Comparison of ENCODE assay signal across 8 cellular contexts in the genomic region with DNA sequence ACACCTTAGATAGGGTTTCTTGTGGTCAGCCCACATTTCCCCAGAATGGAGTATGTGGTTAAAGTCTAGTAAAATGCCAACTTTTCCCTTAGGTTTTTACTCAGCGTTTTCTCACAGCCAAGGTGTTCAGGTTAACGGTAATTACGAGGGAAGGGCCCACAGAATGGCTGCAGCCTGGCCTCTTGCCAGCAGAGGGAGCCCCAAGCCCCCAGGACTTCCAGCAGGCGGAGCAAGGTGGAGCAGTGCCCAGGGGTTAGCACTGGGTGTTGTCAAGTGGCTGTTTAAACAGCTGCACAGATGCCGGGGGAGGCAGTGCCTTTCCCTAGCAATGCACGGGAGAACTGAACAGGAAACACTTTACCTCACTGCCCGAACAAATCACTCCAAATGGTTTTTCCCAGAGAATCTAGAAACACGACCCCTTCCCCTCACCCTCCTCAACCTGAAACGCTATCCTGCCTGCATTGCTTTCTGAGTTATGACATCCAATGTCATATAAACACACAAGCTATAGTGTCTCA. TPM values are rescaled to one million over a fixed set of nuclear protein-coding genes. Genes with fewer than 3 reads are reported as not detected.
DNase-seq lines count a peak whose midpoint lies in the region; ATAC-seq, FAIRE-seq and TF ChIP-seq lines count a peak whose summit lies in the region.

No MANE protein-coding gene starts in this region.

- H3K27me3 ChIP-seq in OCI-LY3 (ENCODE audit: low read depth, low read length): no peaks in the 10 kb centered on the region
- H3K27me3 ChIP-seq in naive thymus-derived CD4-positive, alpha-beta T cell (ENCODE audit: control insufficient read depth in 2 of 2, insufficient read depth in 2 of 2, low read length in 2 of 2): no peaks in the 10 kb centered on the region

- no peaks in the 10 kb centered on the region for H4K20me1 ChIP-seq in OCI-LY3 (ENCODE audit: insufficient read depth, low read length)

- TF ChIP-seq CTCF in OCI-LY3 (IDR thresholded peaks at IDR 0.05; ENCODE audit: low read depth, low read length) (peak; percentile 98), epithelial cell of proximal tubule (conservative IDR thresholded peaks at IDR 0.05; ENCODE audit: low read depth, low read length) (peak; percentile 95)

- no peak overlapping the region for H3K4me3 Mint-ChIP-seq in naive thymus-derived CD4-positive, alpha-beta T cell
- H3K4me3 Mint-ChIP-seq in stimulated activated memory B cell treated with anti-CD40 and anti-IgM and Interleukin-4, amounts not matched to agents 10 μg/mL and 1 μg/mL and 100 μg/mL, for 72 hours: no peak overlapping the region

- H3K79me2 ChIP-seq in OCI-LY3 (ENCODE audit: low read length): peaks cover 4% of the 10 kb centered on the region

- no peaks in the 10 kb centered on the region for H3K9me3 ChIP-seq in OCI-LY3 (ENCODE audit: insufficient read depth, low read length)
- no peaks in the 10 kb centered on the region for H3K9me3 ChIP-seq in naive thymus-derived CD4-positive, alpha-beta T cell (ENCODE audit: control insufficient read depth in 2 of 3, low read length in 3 of 3)

- no peak for TF ChIP-seq EP300 in Ishikawa (IDR thresholded peaks at IDR 0.05; ENCODE audit: borderline replicate concordance)

- no peak for TF ChIP-seq POLR2A in GM12891 (IDR thresholded peaks at IDR 0.05; ENCODE audit: low read depth, low read length)

- peak overlapping the region in 4 of 9 donors; percentile 12 to 66 (median 50) for H3K27ac Mint-ChIP-seq in naive thymus-derived CD4-positive, alpha-beta T cell
- peak overlapping the region; percentile 5 for H3K27ac Mint-ChIP-seq in stimulated activated memory B cell treated with anti-CD40 and anti-IgM and Interleukin-4, amounts not matched to agents 10 μg/mL and 1 μg/mL and 100 μg/mL, for 72 hours

- POLR2A ChIA-PET in naive thymus-derived CD4-positive, alpha-beta T cell (lab: Charles Lee): interaction anchor here (1.0 to 1.9 kb wide), 4 partner anchors 11 to 148 kb away, joined by 3 to 7 read pairs (median 5); no protein-coding TSS in a partner anchor

- H3K4me1 ChIP-seq in OCI-LY3 (ENCODE audit: low read length): no peaks in the 10 kb centered on the region
- peaks cover 0 to 20% of the 10 kb centered on the region in 2 donors for H3K4me1 ChIP-seq in naive thymus-derived CD4-positive, alpha-beta T cell (ENCODE audit: control insufficient read depth in 2 of 2, insufficient read depth in 2 of 2, low read length in 2 of 2)

- intact Hi-C loops in naive thymus-derived CD4-positive, alpha-beta T cell (cut with micrococcal nuclease): loop anchor here (1.0 kb wide), 1 partner anchor 148 kb away; no protein-coding TSS in a partner anchor

- peak; percentile 50; the same call in 1 of the 2 replicates for TF ChIP-seq RAD21 in Ishikawa (IDR thresholded peaks at IDR 0.05; ENCODE audit: low read depth)

- H3K4me1 Mint-ChIP-seq in naive thymus-derived CD4-positive, alpha-beta T cell: peaks cover 17 to 36% (median 31%) of the 10 kb centered on the region in 7 donors
- H3K4me1 Mint-ChIP-seq in stimulated activated memory B cell treated with anti-CD40 and anti-IgM and Interleukin-4, amounts not matched to agents 10 μg/mL and 1 μg/mL and 100 μg/mL, for 72 hours: peaks cover 33% of the 10 kb centered on the region

- peak; percentile 98 for ATAC-seq in naive thymus-derived CD4-positive, alpha-beta T cell
- peak; percentile 92 for ATAC-seq in stimulated activated memory B cell treated with anti-CD40 and anti-IgM and Interleukin-4, amounts not matched to agents 10 μg/mL and 1 μg/mL and 100 μg/mL, for 72 hours
- no peak for ATAC-seq in GM18519 (IDR thresholded peaks at IDR 0.05; ENCODE audit: low FRiP score, unreplicated experiment)

- peak; percentile 75 for DNase-seq in GM12891 (ENCODE audit: insufficient read length, low spot score)
- DNase-seq in activated T-cell treated with anti-CD3 and anti-CD28 coated beads for 1 hour (ENCODE audit: low read depth): peak; percentile 80
- no peak for DNase-seq in epithelial cell of proximal tubule (ENCODE audit: low read depth)
- DNase-seq in naive thymus-derived CD4-positive, alpha-beta T cell: peak; percentile 67 to 85 (median 81)

- no peak overlapping the region for H3K4me3 ChIP-seq in OCI-LY3 (ENCODE audit: low read length)
- no peak overlapping the region for H3K4me3 ChIP-seq in epithelial cell of proximal tubule (ENCODE audit: low read depth, low read length)
- H3K4me3 ChIP-seq in naive thymus-derived CD4-positive, alpha-beta T cell (ENCODE audit: low read length): no peak overlapping the region

- no peak overlapping the region for H3K4me2 ChIP-seq in OCI-LY3 (ENCODE audit: low read length)

- FAIRE-seq in GM12891 (lab: Jason Lieb, UNC): peak; percentile 88

- no peak overlapping the region for H3K27ac ChIP-seq in OCI-LY3 (ENCODE audit: low read length)
- H3K27ac ChIP-seq in naive thymus-derived CD4-positive, alpha-beta T cell (ENCODE audit: low read depth, low read length): no peak overlapping the region

- peaks cover 61% of the 10 kb centered on the region for H3K36me3 ChIP-seq in OCI-LY3 (replicated peaks; ENCODE audit: low read depth, low read length)
- peaks cover 14 to 92% (median 23%) of the 10 kb centered on the region in 3 experiments for H3K36me3 ChIP-seq in naive thymus-derived CD4-positive, alpha-beta T cell (ENCODE audit: control insufficient read depth in 2 of 3, insufficient read depth in 3 of 3, low read length in 3 of 3)

- no peaks in the 10 kb centered on the region for H3K9me3 Mint-ChIP-seq in naive thymus-derived CD4-positive, alpha-beta T cell
- H3K9me3 Mint-ChIP-seq in stimulated activated memory B cell treated with anti-CD40 and anti-IgM and Interleukin-4, amounts not matched to agents 10 μg/mL and 1 μg/mL and 100 μg/mL, for 72 hours: no peaks in the 10 kb centered on the region

- H2AFZ ChIP-seq in OCI-LY3 (ENCODE audit: low read depth, low read length): no peak overlapping the region

- no peak overlapping the region for H3K9ac ChIP-seq in OCI-LY3 (ENCODE audit: low read length)

- peaks cover 16 to 74% (median 45%) of the 10 kb centered on the region in 5 donors for H3K36me3 Mint-ChIP-seq in naive thymus-derived CD4-positive, alpha-beta T cell
- H3K36me3 Mint-ChIP-seq in stimulated activated memory B cell treated with anti-CD40 and anti-IgM and Interleukin-4, amounts not matched to agents 10 μg/mL and 1 μg/mL and 100 μg/mL, for 72 hours: peaks cover 74% of the 10 kb centered on the region

- CTCF ChIA-PET in naive thymus-derived CD4-positive, alpha-beta T cell (lab: Charles Lee): interaction anchor here (0.5 to 3.2 kb wide), 10 partner anchors 11 to 216 kb away, joined by 3 to 40 read pairs (median 3); no protein-coding TSS in a partner anchor

- no peaks in the 10 kb centered on the region for H3K27me3 Mint-ChIP-seq in naive thymus-derived CD4-positive, alpha-beta T cell
- no peaks in the 10 kb centered on the region for H3K27me3 Mint-ChIP-seq in stimulated activated memory B cell treated with anti-CD40 and anti-IgM and Interleukin-4, amounts not matched to agents 10 μg/mL and 1 μg/mL and 100 μg/mL, for 72 hours

TF ChIP-seq in GM12891, 5 proteins besides CTCF, POLR2A, EP300 and RAD21:
- TF ChIP-seq SPI1 (IDR thresholded peaks at IDR 0.05; ENCODE audit: low read depth, low read length): no peak
- TF ChIP-seq TAF1 (IDR thresholded peaks at IDR 0.05; ENCODE audit: low read depth, low read length): no peak
- no peak for TF ChIP-seq PAX5 (IDR thresholded peaks at IDR 0.05; ENCODE audit: insufficient read depth, low read length, severe bottlenecking)
- no peak; the same call in 1 of the 2 replicates for TF ChIP-seq POU2F2 (IDR thresholded peaks at IDR 0.05; ENCODE audit: low read depth, low read length)
- no peak for TF ChIP-seq POLR2AphosphoS5 (IDR thresholded peaks at IDR 0.05; ENCODE audit: low read depth, low read length)

TF ChIP-seq in Ishikawa, 13 proteins besides CTCF, POLR2A, EP300 and RAD21 (continues in another document):
- no peak for TF ChIP-seq CREB1 (IDR thresholded peaks at IDR 0.05; ENCODE audit: low read depth)
- TF ChIP-seq TEAD4 (IDR thresholded peaks at IDR 0.05): no peak
- TF ChIP-seq FOXM1 (IDR thresholded peaks at IDR 0.05; ENCODE audit: borderline replicate concordance, low read depth): no peak
- TF ChIP-seq USF1 (IDR thresholded peaks at IDR 0.05): no peak
- no peak for TF ChIP-seq NFIC (IDR thresholded peaks at IDR 0.05)
- no peak for TF ChIP-seq ZBTB7A (IDR thresholded peaks at IDR 0.05; ENCODE audit: low read depth)
- no peak for TF ChIP-seq CEBPB (IDR thresholded peaks at IDR 0.05)
- no peak for TF ChIP-seq YY1 (IDR thresholded peaks at IDR 0.05; ENCODE audit: low read depth)

RNA-seq across cellular contexts. Expression of gene PHB1, which starts 6.6 kb away (rescaled TPM):
- 194 TPM for polyA plus RNA-seq in GM12891 (2012; ENCODE audit: low read depth, missing spikeins)
- total RNA-seq in epithelial cell of proximal tubule: 166 and 263 TPM in 2 replicates
- 100 to 1,000 TPM in 1 of 5 experiments, 10 to 100 TPM in 4; 50.0 to 186 (median 54.4) TPM for total RNA-seq in naive thymus-derived CD4-positive, alpha-beta T cell
- polyA plus RNA-seq in naive thymus-derived CD4-positive, alpha-beta T cell: 100 to 1,000 TPM; 144 to 165 TPM

RNA-seq across cellular contexts. Expression of gene ZNF652, which starts 46.0 kb away (rescaled TPM):
- 1.3 TPM for polyA plus RNA-seq in GM12891 (2012; ENCODE audit: low read depth, missing spikeins)
- total RNA-seq in epithelial cell of proximal tubule: 10.9 and 12.8 TPM in 2 replicates
- 10 to 100 TPM; 33.8 to 64.4 (median 49.9) TPM for total RNA-seq in naive thymus-derived CD4-positive, alpha-beta T cell
- 10 to 100 TPM; 19.3 to 20.3 TPM for polyA plus RNA-seq in naive thymus-derived CD4-positive, alpha-beta T cell
